11 cellular contexts compared by ENCODE assay signal in genomic region chr22:23404689-23405365, GRCh38.
DNase-seq lines count a peak whose midpoint lies in the region; ATAC-seq and TF ChIP-seq lines count a peak whose summit lies in the region.
"Had no signal": no experiment of that assay in that cellular context is flagged by ENCODE, and none has a peak within 500 bp of the region (broad histone marks: within the 10 kb centered on the region; RNA-seq: fewer than 3 reads in every experiment).

No MANE protein-coding gene starts in this region.

- H3F3A ChIP-seq in neural progenitor cell (ENCODE audit: low read depth): peaks cover 10% of the 10 kb centered on the region

- H3K36me3 ChIP-seq in endodermal cell (ENCODE audit: control insufficient read depth, insufficient read depth, low read length): no peaks in the 10 kb centered on the region
- H3K36me3 ChIP-seq in neural progenitor cell: no peaks in the 10 kb centered on the region
- H3K36me3 ChIP-seq: upper lobe of left lung had no signal

- H3K4me2 ChIP-seq in neural progenitor cell: no peak overlapping the region

- no peak overlapping the region for H3K27ac ChIP-seq in endodermal cell (ENCODE audit: low read depth, low read length)
- H3K27ac ChIP-seq in neural progenitor cell: no peak overlapping the region
- H3K27ac ChIP-seq: coronary artery, upper lobe of left lung had no signal

- H3K9me3 ChIP-seq in endodermal cell (ENCODE audit: control insufficient read depth, low read length) (no peaks in the 10 kb centered on the region), neural progenitor cell (ENCODE audit: low read depth) (no peaks in the 10 kb centered on the region)
- H3K9me3 ChIP-seq: upper lobe of left lung had no signal

- peaks cover 9% of the 10 kb centered on the region for H3K4me1 Mint-ChIP-seq in endodermal cell
- H3K4me1 Mint-ChIP-seq in neural progenitor cell: peaks cover 40% of the 10 kb centered on the region

- TF ChIP-seq CTCF in endodermal cell (conservative IDR thresholded peaks at IDR 0.05) (no peak), neural progenitor cell (IDR thresholded peaks at IDR 0.05) (no peak)

- H3K9me3 Mint-ChIP-seq in endodermal cell: no peaks in the 10 kb centered on the region
- H3K9me3 Mint-ChIP-seq in neural progenitor cell: peaks cover 6% of the 10 kb centered on the region

- DNase-seq in EL: peak; percentile 28
- peak; percentile 45 for DNase-seq in OCI-M1 (lab: John Stamatoyannopoulos, UW)
- peak; percentile 77 for DNase-seq in endodermal cell
- DNase-seq in neural progenitor cell (ENCODE audit: low spot score): peak; percentile 53
- DNase-seq in NCI-H345 treated with DMSO at 0.1 percent for 48 hours (lab: John Stamatoyannopoulos, UW; ENCODE audit: unreplicated experiment): no peak
- DNase-seq: activated CD8-positive, alpha-beta memory T cell treated with anti-CD3 and anti-CD28 coated beads, Interleukin-2, amount 50 U/mL, for 48 hours had no signal

- 66 to 68% methylated on average over 6 to 11 of the region's 11 CpGs for WGBS in endodermal cell (ENCODE audit: insufficient coverage in 1 of 2, insufficient read length in 1 of 2), 2 experiments

- H3K4me3 Mint-ChIP-seq in endodermal cell (no peak overlapping the region), neural progenitor cell (no peak overlapping the region)

- H3K79me2 ChIP-seq in neural progenitor cell (ENCODE audit: low read depth): no peaks in the 10 kb centered on the region

- H3K27me3 ChIP-seq in endodermal cell (ENCODE audit: control insufficient read depth, insufficient read depth, low read length, poor library complexity, severe bottlenecking) (no peaks in the 10 kb centered on the region), neural progenitor cell (no peaks in the 10 kb centered on the region)
- H3K27me3 ChIP-seq: upper lobe of left lung had no signal

- H4K20me1 ChIP-seq in neural progenitor cell (ENCODE audit: low read depth): no peaks in the 10 kb centered on the region

- H3K4me1 ChIP-seq in endodermal cell (ENCODE audit: control insufficient read depth, insufficient read depth, low read length) (no peaks in the 10 kb centered on the region), neural progenitor cell (peaks cover 11% of the 10 kb centered on the region)

- H3K9ac ChIP-seq in endodermal cell (ENCODE audit: extremely low read depth, low read length, poor library complexity, severe bottlenecking) (no peak overlapping the region), neural progenitor cell (no peak overlapping the region)

- H3K27ac Mint-ChIP-seq in endodermal cell (no peak overlapping the region), neural progenitor cell (no peak overlapping the region)

- H2AFZ ChIP-seq in neural progenitor cell (replicated peaks): no peak overlapping the region

- peaks cover 2% of the 10 kb centered on the region for H3K27me3 Mint-ChIP-seq in endodermal cell (ENCODE audit: insufficient read depth)
- peaks cover 4% of the 10 kb centered on the region for H3K27me3 Mint-ChIP-seq in neural progenitor cell (ENCODE audit: insufficient read depth, low read depth)

- ATAC-seq in HG02981 (IDR thresholded peaks at IDR 0.05; ENCODE audit: unreplicated experiment) (no peak), HG02678 (IDR thresholded peaks at IDR 0.05; ENCODE audit: unreplicated experiment) (no peak), GM18519 (IDR thresholded peaks at IDR 0.05; ENCODE audit: low FRiP score, unreplicated experiment) (no peak)

- H3K4me3 ChIP-seq in endodermal cell (ENCODE audit: low read length) (no peak overlapping the region), neural progenitor cell (no peak overlapping the region)
- H3K4me3 ChIP-seq: coronary artery, upper lobe of left lung had no signal

- H3K36me3 Mint-ChIP-seq in endodermal cell (ENCODE audit: low read depth) (no peaks in the 10 kb centered on the region), neural progenitor cell (no peaks in the 10 kb centered on the region)
